Comparison of ENCODE assay signal across 13 cellular contexts in the genomic region with DNA sequence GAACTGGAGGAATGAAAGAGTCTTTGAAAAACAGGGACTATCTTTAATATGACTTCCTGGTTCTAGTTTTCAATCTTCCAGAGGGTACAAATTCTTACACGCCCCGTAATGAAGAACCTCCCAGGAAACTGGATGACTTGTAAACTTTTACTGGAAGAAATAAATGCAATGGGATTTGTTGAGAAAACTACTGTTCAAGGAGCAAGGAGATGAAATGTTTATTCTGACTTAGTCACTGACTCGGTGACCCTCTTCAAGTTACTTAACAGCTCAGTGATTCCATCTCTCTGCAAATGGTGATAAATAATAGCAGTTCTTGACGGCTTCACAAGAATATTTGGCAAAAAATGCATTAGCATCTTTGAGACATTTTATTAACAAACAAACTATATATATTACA.
"Had no signal": no experiment of that assay in that cellular context is flagged by ENCODE, and none has a peak within 500 bp of the region (broad histone marks: within the 10 kb centered on the region; RNA-seq: fewer than 3 reads in every experiment).

No MANE protein-coding gene starts in this region.

- H3K27ac ChIP-seq: adrenal gland, epithelial cell of prostate, neural progenitor cell, parathyroid adenoma, skin epidermis had no signal

- H3K36me3 ChIP-seq: adrenal gland, neural progenitor cell had no signal

- H2AFZ ChIP-seq: neural progenitor cell, parathyroid adenoma had no signal

- ATAC-seq: effector memory CD8-positive, alpha-beta T cell; stimulated activated memory B cell treated with anti-CD40 and anti-IgM and Interleukin-4, amounts not matched to agents 10 μg/mL and 1 μg/mL and 100 μg/mL, for 72 hours; T-helper 17 cell; WTC11 had no signal

- H3K9ac ChIP-seq: neural progenitor cell, parathyroid adenoma had no signal

- H3K4me3 ChIP-seq: adrenal gland, neural progenitor cell, skin epidermis had no signal

- H3K79me2 ChIP-seq: parathyroid adenoma had no signal

- H3K4me2 ChIP-seq: neural progenitor cell had no signal

- H3K9me3 ChIP-seq: adrenal gland had no signal

- H3K27me3 ChIP-seq: adrenal gland, neural progenitor cell had no signal

- H3K4me1 ChIP-seq: adrenal gland, neural progenitor cell, parathyroid adenoma had no signal

- DNase-seq: activated CD4-positive, alpha-beta T cell treated with anti-CD3 and anti-CD28 coated beads, Interleukin-2, amount 10 ng/mL, durations not matched to agents 24 days and 14 days; activated CD8-positive, alpha-beta memory T cell treated with anti-CD3 and anti-CD28 coated beads for 24 hours; activated naive CD4-positive, alpha-beta T cell treated with anti-CD3 and anti-CD28 coated beads, Interleukin-2, amount 50 U/mL, for 16 hours; adrenal gland; effector memory CD8-positive, alpha-beta T cell; T-helper 17 cell; trophoblast cell had no signal
